8 cellular contexts compared by ENCODE assay signal in the genomic region with DNA sequence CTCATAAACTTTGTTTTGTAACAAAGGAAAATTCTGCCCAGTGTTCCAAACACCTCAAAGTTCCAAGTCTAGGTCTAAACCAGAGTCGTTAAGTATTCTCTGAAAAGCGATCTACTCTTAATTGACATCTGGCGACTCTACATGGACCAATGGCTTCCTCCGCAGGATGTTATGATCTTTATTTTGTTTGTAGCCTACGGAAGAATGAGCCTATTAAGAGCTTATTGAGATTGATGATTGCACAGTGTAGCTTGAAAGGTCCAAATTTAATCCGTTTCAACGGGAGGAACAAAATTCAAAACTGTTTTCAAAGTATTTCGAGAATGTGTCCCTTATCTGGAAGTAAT.
DNase-seq lines count a peak whose midpoint lies in the region; ATAC-seq and TF ChIP-seq lines count a peak whose summit lies in the region.

No MANE protein-coding gene starts in this region.

- H3K79me2 ChIP-seq in DOHH2 (ENCODE audit: control insufficient read depth, low read length) = peaks cover 94% of the 10 kb centered on the region

- ATAC-seq in effector memory CD8-positive, alpha-beta T cell (replicated peaks) = peak; percentile 11
- ATAC-seq in natural killer cell (no peak), GM21390 (IDR thresholded peaks at IDR 0.05; ENCODE audit: unreplicated experiment) (no peak)

- peaks cover 38% of the 10 kb centered on the region for H3K36me3 Mint-ChIP-seq in effector memory CD8-positive, alpha-beta T cell (ENCODE audit: insufficient read depth)
- no peaks in the 10 kb centered on the region for H3K36me3 Mint-ChIP-seq in natural killer cell

- POLR2A ChIA-PET in RWPE1 (lab: Yijun Ruan, JAX; ENCODE audit: low non-redundant PET) = no interaction called here

- H3K9me3 ChIP-seq in DOHH2 (ENCODE audit: control insufficient read depth, insufficient read depth, low read length) = no peaks in the 10 kb centered on the region
- no peaks in the 10 kb centered on the region for H3K9me3 ChIP-seq in HUES48 (ENCODE audit: control insufficient read depth, insufficient read depth, low read length)

- H3K4me1 Mint-ChIP-seq in effector memory CD8-positive, alpha-beta T cell (ENCODE audit: low read depth in 2 of 2) = peaks cover 46 to 71% of the 10 kb centered on the region in 2 donors
- H3K4me1 Mint-ChIP-seq in natural killer cell = peaks cover 59 to 68% of the 10 kb centered on the region in 2 donors

- peak overlapping the region; percentile 95 to 97 for H3K4me3 Mint-ChIP-seq in effector memory CD8-positive, alpha-beta T cell
- H3K4me3 Mint-ChIP-seq in natural killer cell = peak overlapping the region; percentile 98

- DNase-seq in RWPE1 (ENCODE audit: low spot score) (no peak), natural killer cell (no peak)
- DNase-seq in effector memory CD8-positive, alpha-beta T cell = no peak
- no peak for DNase-seq in activated effector memory CD4-positive, alpha-beta T cell treated with anti-CD3 and anti-CD28 coated beads, Interleukin-2, amount 50 U/mL, for 16 hours
- DNase-seq in activated CD4-positive, alpha-beta T cell treated with anti-CD3 and anti-CD28 coated beads for 1 hour = no peak

- H3K4me2 ChIP-seq in DOHH2 (ENCODE audit: low read length) = peak overlapping the region; percentile 89

- H3K27me3 ChIP-seq in DOHH2 (ENCODE audit: control insufficient read depth, low read length) (no peaks in the 10 kb centered on the region), HUES48 (ENCODE audit: control insufficient read depth, insufficient read depth, low read length) (no peaks in the 10 kb centered on the region)

- H3K4me3 ChIP-seq in DOHH2 (ENCODE audit: low read length) (peak overlapping the region; percentile 87), HUES48 (ENCODE audit: low read depth, low read length) (peak overlapping the region; percentile 91)

- peaks cover 7% of the 10 kb centered on the region; the same call in 1 of the 2 replicates for H4K20me1 ChIP-seq in DOHH2 (ENCODE audit: control insufficient read depth, insufficient read depth, low read depth, low read length)

- H3K27ac Mint-ChIP-seq in effector memory CD8-positive, alpha-beta T cell = peak overlapping the region; percentile 99
- H3K27ac Mint-ChIP-seq in natural killer cell = peak overlapping the region; percentile 98

- H3K9me2 ChIP-seq in DOHH2 (replicated peaks; ENCODE audit: control insufficient read depth, low read length) = no peaks in the 10 kb centered on the region

- peaks cover 56% of the 10 kb centered on the region for H3K36me3 ChIP-seq in DOHH2 (ENCODE audit: control insufficient read depth, low read length)
- H3K36me3 ChIP-seq in HUES48 (ENCODE audit: control insufficient read depth, insufficient read depth, low read length) = peaks cover 10% of the 10 kb centered on the region

- no peaks in the 10 kb centered on the region for H3K27me3 Mint-ChIP-seq in effector memory CD8-positive, alpha-beta T cell
- H3K27me3 Mint-ChIP-seq in natural killer cell (ENCODE audit: low read depth in 2 of 2) = no peaks in the 10 kb centered on the region

- H3K27ac ChIP-seq in DOHH2 (ENCODE audit: low read depth, low read length) (peak overlapping the region; percentile 90), HUES48 (ENCODE audit: low read depth, low read length) (peak overlapping the region; percentile 97), RWPE1 (peak overlapping the region; percentile 98)

- intact Hi-C loops in natural killer cell (cut with micrococcal nuclease) = loop anchor here (2.0 to 10.0 kb wide), 3 partner anchors 169 to 901 kb away; partner anchors contain the start of genes BPHL, CDYL and FAM50B

- no peaks in the 10 kb centered on the region for H3K9me3 Mint-ChIP-seq in effector memory CD8-positive, alpha-beta T cell
- no peaks in the 10 kb centered on the region for H3K9me3 Mint-ChIP-seq in natural killer cell

- H3F3A ChIP-seq in DOHH2 (ENCODE audit: control insufficient read depth, insufficient read depth) = peaks cover 15% of the 10 kb centered on the region

- peak overlapping the region; percentile 88 for H3K9ac ChIP-seq in HUES48 (ENCODE audit: low read depth, low read length)

- CTCF ChIA-PET in RWPE1 (lab: Yijun Ruan, JAX) = interaction anchor here (0.6 to 1.7 kb wide), 6 partner anchors 8 to 728 kb away, joined by 3 to 4 read pairs (median 3); no protein-coding TSS in a partner anchor

- TF ChIP-seq CTCF in DOHH2 (IDR thresholded peaks at IDR 0.05; ENCODE audit: low read depth, low read length, poor library complexity, severe bottlenecking) = no peak
- no peak for TF ChIP-seq CTCF in RWPE1 (conservative IDR thresholded peaks at IDR 0.05; ENCODE audit: low read depth)
- no peak for TF ChIP-seq CTCF in natural killer cell (IDR thresholded peaks at IDR 0.05)

- H3K4me1 ChIP-seq in DOHH2 (ENCODE audit: control insufficient read depth, low read length) = peaks cover 34% of the 10 kb centered on the region
- H3K4me1 ChIP-seq in HUES48 (ENCODE audit: control insufficient read depth, insufficient read depth, low read length) = peaks cover 17% of the 10 kb centered on the region
